In genomic region chr9:125433461-125434001, GRCh38 we compare ENCODE assay signal across 26 cellular contexts.
A peak's percentile ranks its signal among the peaks of the same experiment; 100 is the strongest.
DNase-seq lines count a peak whose midpoint lies in the region; ATAC-seq and TF ChIP-seq lines count a peak whose summit lies in the region.
"Had no signal": no experiment of that assay in that cellular context is flagged by ENCODE, and none has a peak within 500 bp of the region (broad histone marks: within the 10 kb centered on the region; RNA-seq: fewer than 3 reads in every experiment).

No MANE protein-coding gene starts in this region.

- no peaks in the 10 kb centered on the region for H3F3A ChIP-seq in SK-N-SH (replicated peaks; ENCODE audit: insufficient read depth)

- H3K4me2 ChIP-seq in SK-N-SH: no peak overlapping the region
- H3K4me2 ChIP-seq: BLaER1 treated with 17β-estradiol and CSF1 and Interleukin-3, amounts not matched to agents 10 nM and 100 nM had no signal

- DNase-seq in activated naive CD8-positive, alpha-beta T cell treated with anti-CD3 and anti-CD28 coated beads, Interleukin-2, amount 10 ng/mL, durations not matched to agents 7 days and 5 days: peak; percentile 23
- DNase-seq in activated naive CD8-positive, alpha-beta T cell treated with anti-CD3 and anti-CD28 coated beads, Interleukin-2, amount 50 U/mL, for 24 hours: no peak
- DNase-seq in SK-N-SH (peak; percentile 70), foreskin fibroblast (peak; percentile 21 to 47), upper lobe of right lung (peak; percentile 64), NCI-H2171 (lab: John Stamatoyannopoulos, UW) (no peak)
- DNase-seq: activated CD4-positive, alpha-beta T cell treated with anti-CD3 and anti-CD28 coated beads, Interleukin-2, amount 10 ng/mL, durations not matched to agents 24 days and 14 days; activated CD8-positive, alpha-beta memory T cell treated with anti-CD3 and anti-CD28 coated beads, Interleukin-2, amount 10 ng/mL, durations not matched to agents 7 days and 5 days; effector CD8-positive, alpha-beta T cell; EL; naive B cell; NCI-H1436 treated with DMSO at 0.1 percent for 48 hours; stimulated activated CD4-positive, alpha-beta T cell treated with anti-CD3 and anti-CD28 coated beads, Interleukin-12 subunit alpha, Interleukin-12 subunit beta, amount 100 ng/mL, for 4 hours; stomach; trophoblast cell had no signal

- no peak overlapping the region for H3K27ac Mint-ChIP-seq in activated naive CD8-positive, alpha-beta T cell treated with anti-CD3 and anti-CD28 coated beads, Interleukin-2, amount 10 ng/mL, durations not matched to agents 7 days and 5 days
- H3K27ac Mint-ChIP-seq in activated naive CD8-positive, alpha-beta T cell treated with anti-CD3 and anti-CD28 coated beads, Interleukin-2, amount 50 U/mL, for 24 hours: no peak overlapping the region
- H3K27ac Mint-ChIP-seq: activated CD4-positive, alpha-beta T cell treated with anti-CD3 and anti-CD28 coated beads, Interleukin-2, amount 10 ng/mL, durations not matched to agents 24 days and 14 days; activated CD8-positive, alpha-beta memory T cell treated with anti-CD3 and anti-CD28 coated beads, Interleukin-2, amount 10 ng/mL, durations not matched to agents 7 days and 5 days; activated naive CD4-positive, alpha-beta T cell treated with anti-CD3 and anti-CD28 coated beads, Interleukin-2, amount 50 U/mL, for 72 hours; memory B cell; T-helper 1 cell treated with Interleukin-12 subunit alpha and Interleukin-12 subunit beta and Interleukin-4 antibody, amounts not matched to agents 30 μg/mL and 1 μg/mL, for 36 hours had no signal

- H3K4me1 Mint-ChIP-seq in activated naive CD8-positive, alpha-beta T cell treated with anti-CD3 and anti-CD28 coated beads, Interleukin-2, amount 10 ng/mL, durations not matched to agents 7 days and 5 days: no peaks in the 10 kb centered on the region
- H3K4me1 Mint-ChIP-seq in activated naive CD8-positive, alpha-beta T cell treated with anti-CD3 and anti-CD28 coated beads, Interleukin-2, amount 50 U/mL, for 24 hours: no peaks in the 10 kb centered on the region
- H3K4me1 Mint-ChIP-seq: activated CD4-positive, alpha-beta T cell treated with anti-CD3 and anti-CD28 coated beads, Interleukin-2, amount 10 ng/mL, durations not matched to agents 24 days and 14 days; activated CD8-positive, alpha-beta memory T cell treated with anti-CD3 and anti-CD28 coated beads, Interleukin-2, amount 10 ng/mL, durations not matched to agents 7 days and 5 days had no signal

- H3K27me3 ChIP-seq in SK-N-SH (ENCODE audit: insufficient read depth) (no peaks in the 10 kb centered on the region), upper lobe of right lung (no peaks in the 10 kb centered on the region)
- H3K27me3 ChIP-seq: BLaER1 treated with 17β-estradiol and CSF1 and Interleukin-3, amounts not matched to agents 10 nM and 100 nM; ovary; right atrium auricular region; SJCRH30; stomach had no signal

- TF ChIP-seq CTCF in SK-N-SH (IDR thresholded peaks at IDR 0.05): no peak
- TF ChIP-seq CTCF in foreskin fibroblast (IDR thresholded peaks at IDR 0.05; ENCODE audit: low read depth, low read length): no peak
- no peak for TF ChIP-seq CTCF in upper lobe of right lung (IDR thresholded peaks at IDR 0.05)

- intact Hi-C loops in upper lobe of right lung (cut with DNase I): no loop called here

- no peak overlapping the region for H3K4me3 Mint-ChIP-seq in activated naive CD8-positive, alpha-beta T cell treated with anti-CD3 and anti-CD28 coated beads, Interleukin-2, amount 10 ng/mL, durations not matched to agents 7 days and 5 days
- H3K4me3 Mint-ChIP-seq in activated naive CD8-positive, alpha-beta T cell treated with anti-CD3 and anti-CD28 coated beads, Interleukin-2, amount 50 U/mL, for 24 hours: no peak overlapping the region
- H3K4me3 Mint-ChIP-seq: activated CD4-positive, alpha-beta T cell treated with anti-CD3 and anti-CD28 coated beads, Interleukin-2, amount 10 ng/mL, durations not matched to agents 24 days and 14 days; activated CD8-positive, alpha-beta memory T cell treated with anti-CD3 and anti-CD28 coated beads, Interleukin-2, amount 10 ng/mL, durations not matched to agents 7 days and 5 days; memory B cell; naive B cell; T-helper 1 cell treated with Interleukin-12 subunit alpha and Interleukin-12 subunit beta and Interleukin-4 antibody, amounts not matched to agents 30 μg/mL and 1 μg/mL, for 36 hours had no signal

- no peaks in the 10 kb centered on the region for H4K20me1 ChIP-seq in SK-N-SH (ENCODE audit: insufficient read depth)

- no peaks in the 10 kb centered on the region for H3K79me2 ChIP-seq in SK-N-SH (ENCODE audit: insufficient read depth)

- H3K9me2 ChIP-seq in SK-N-SH: no peaks in the 10 kb centered on the region

- CTCF ChIA-PET in SK-N-SH (lab: Yijun Ruan, JAX): interaction anchor here (0.6 to 1.0 kb wide), 2 partner anchors 25 to 453 kb away, joined by 3 to 4 read pairs; no protein-coding TSS in a partner anchor

- H3K36me3 ChIP-seq in SK-N-SH (replicated peaks in 1 of 2; ENCODE audit: control insufficient read depth in 1 of 2, insufficient read depth in 2 of 2, low read length in 1 of 2) (peaks cover 0 to 12% of the 10 kb centered on the region in 2 experiments), upper lobe of right lung (peaks cover 2% of the 10 kb centered on the region)
- H3K36me3 ChIP-seq: ovary, SJCRH30 had no signal

- H3K27ac ChIP-seq in SK-N-SH (ENCODE audit: low read depth in 2 of 2, low read length in 1 of 2): peak overlapping the region in 1 of 2 experiments; percentile 14; a peak in 1 of 4 replicates
- H3K27ac ChIP-seq in upper lobe of right lung: no peak overlapping the region
- H3K27ac ChIP-seq: BLaER1 treated with 17β-estradiol and CSF1 and Interleukin-3, amounts not matched to agents 10 nM and 100 nM; ovary; right atrium auricular region; SJCRH30; stomach had no signal

- peaks cover 0 to 35% of the 10 kb centered on the region in 2 experiments; a peak in 1 of 4 replicates for H3K4me1 ChIP-seq in SK-N-SH (ENCODE audit: control insufficient read depth in 1 of 2, insufficient read depth in 2 of 2, low read depth in 1 of 2, low read length in 1 of 2)
- no peaks in the 10 kb centered on the region for H3K4me1 ChIP-seq in upper lobe of right lung
- H3K4me1 ChIP-seq: right atrium auricular region, SJCRH30, stomach had no signal

- no peak for ATAC-seq in activated naive CD8-positive, alpha-beta T cell treated with anti-CD3 and anti-CD28 coated beads, Interleukin-2, amount 10 ng/mL, durations not matched to agents 7 days and 5 days (ENCODE audit: low read depth)
- ATAC-seq in activated naive CD8-positive, alpha-beta T cell treated with anti-CD3 and anti-CD28 coated beads, Interleukin-2, amount 50 U/mL, for 24 hours: no peak
- ATAC-seq in upper lobe of right lung (no peak), HG03469 (IDR thresholded peaks at IDR 0.05; ENCODE audit: unreplicated experiment) (no peak), HG03135 (IDR thresholded peaks at IDR 0.05; ENCODE audit: unreplicated experiment) (no peak)
- ATAC-seq: activated CD8-positive, alpha-beta memory T cell treated with anti-CD3 and anti-CD28 coated beads, Interleukin-2, amount 10 ng/mL, durations not matched to agents 7 days and 5 days; activated naive CD4-positive, alpha-beta T cell treated with anti-CD3 and anti-CD28 coated beads, Interleukin-2, amount 50 U/mL, for 72 hours; K562; Panc1 had no signal

- POLR2A ChIA-PET in activated naive CD8-positive, alpha-beta T cell treated with anti-CD3 and anti-CD28 coated beads, Interleukin-2, amount 10 ng/mL, durations not matched to agents 7 days and 5 days (lab: Charles Lee): no interaction called here
- POLR2A ChIA-PET in SK-N-SH (lab: Yijun Ruan, JAX): no interaction called here

- TF ChIP-seq RAD21 in SK-N-SH (IDR thresholded peaks at IDR 0.05; ENCODE audit: low read length): 0 out of 2 replicates have a peak, but pooled peaks have one; percentile 8

- no peak overlapping the region for H3K9ac ChIP-seq in SK-N-SH
- H3K9ac ChIP-seq: BLaER1 treated with 17β-estradiol and CSF1 and Interleukin-3, amounts not matched to agents 10 nM and 100 nM had no signal

- H3K4me3 ChIP-seq in SK-N-SH (ENCODE audit: low read depth in 2 of 2, low read length in 1 of 2): no peak overlapping the region
- H3K4me3 ChIP-seq in foreskin fibroblast (ENCODE audit: low read depth in 1 of 2, low read length in 2 of 2): no peak overlapping the region
- H3K4me3 ChIP-seq in upper lobe of right lung: no peak overlapping the region
- H3K4me3 ChIP-seq: BLaER1 treated with 17β-estradiol and CSF1 and Interleukin-3, amounts not matched to agents 10 nM and 100 nM; K562; ovary; right atrium auricular region; SJCRH30; stomach had no signal

- H2AFZ ChIP-seq in SK-N-SH (ENCODE audit: low read depth): no peak overlapping the region

- H3K9me3 ChIP-seq in SK-N-SH (no peaks in the 10 kb centered on the region), upper lobe of right lung (no peaks in the 10 kb centered on the region)
- H3K9me3 ChIP-seq: BLaER1 treated with 17β-estradiol and CSF1 and Interleukin-3, amounts not matched to agents 10 nM and 100 nM; ovary; right atrium auricular region; SJCRH30; stomach had no signal

- peak in 1 of 2 experiments; percentile 53; a peak in 1 of 4 replicates for TF ChIP-seq EP300 in SK-N-SH (IDR thresholded peaks at IDR 0.05; ENCODE audit: borderline replicate concordance in 1 of 2, low read depth in 1 of 2, low read length in 1 of 2)

- H3K27me3 Mint-ChIP-seq in activated naive CD8-positive, alpha-beta T cell treated with anti-CD3 and anti-CD28 coated beads, Interleukin-2, amount 10 ng/mL, durations not matched to agents 7 days and 5 days: no peaks in the 10 kb centered on the region
- no peaks in the 10 kb centered on the region for H3K27me3 Mint-ChIP-seq in activated naive CD8-positive, alpha-beta T cell treated with anti-CD3 and anti-CD28 coated beads, Interleukin-2, amount 50 U/mL, for 24 hours
- H3K27me3 Mint-ChIP-seq: activated CD4-positive, alpha-beta T cell treated with anti-CD3 and anti-CD28 coated beads, Interleukin-2, amount 10 ng/mL, durations not matched to agents 24 days and 14 days; activated CD8-positive, alpha-beta memory T cell treated with anti-CD3 and anti-CD28 coated beads, Interleukin-2, amount 10 ng/mL, durations not matched to agents 7 days and 5 days; memory B cell; naive B cell had no signal

- H3K9me3 Mint-ChIP-seq in activated naive CD8-positive, alpha-beta T cell treated with anti-CD3 and anti-CD28 coated beads, Interleukin-2, amount 10 ng/mL, durations not matched to agents 7 days and 5 days: no peaks in the 10 kb centered on the region
- H3K9me3 Mint-ChIP-seq in activated naive CD8-positive, alpha-beta T cell treated with anti-CD3 and anti-CD28 coated beads, Interleukin-2, amount 50 U/mL, for 24 hours: no peaks in the 10 kb centered on the region
- H3K9me3 Mint-ChIP-seq: activated CD4-positive, alpha-beta T cell treated with anti-CD3 and anti-CD28 coated beads, Interleukin-2, amount 10 ng/mL, durations not matched to agents 24 days and 14 days; activated naive CD4-positive, alpha-beta T cell treated with anti-CD3 and anti-CD28 coated beads, Interleukin-2, amount 50 U/mL, for 72 hours; memory B cell; naive B cell; T-helper 1 cell treated with Interleukin-12 subunit alpha and Interleukin-12 subunit beta and Interleukin-4 antibody, amounts not matched to agents 30 μg/mL and 1 μg/mL, for 36 hours had no signal

- 43% methylated on average over 9 of the region's 15 CpGs for WGBS in SK-N-SH (ENCODE audit: low lambda C conversion rate)

- no peaks in the 10 kb centered on the region for H3K36me3 Mint-ChIP-seq in activated naive CD8-positive, alpha-beta T cell treated with anti-CD3 and anti-CD28 coated beads, Interleukin-2, amount 10 ng/mL, durations not matched to agents 7 days and 5 days
- H3K36me3 Mint-ChIP-seq in activated naive CD8-positive, alpha-beta T cell treated with anti-CD3 and anti-CD28 coated beads, Interleukin-2, amount 50 U/mL, for 24 hours (ENCODE audit: low read depth): peaks cover 4% of the 10 kb centered on the region
- H3K36me3 Mint-ChIP-seq: activated CD8-positive, alpha-beta memory T cell treated with anti-CD3 and anti-CD28 coated beads, Interleukin-2, amount 10 ng/mL, durations not matched to agents 7 days and 5 days; activated naive CD4-positive, alpha-beta T cell treated with anti-CD3 and anti-CD28 coated beads, Interleukin-2, amount 50 U/mL, for 72 hours; memory B cell had no signal

Comparison
In these comparisons a context has a peak if more than half of its experiments do, and no peak if none do; other contexts are left out.
1. DNase-seq: peak in activated naive CD8-positive, alpha-beta T cell treated with anti-CD3 and anti-CD28 coated beads, Interleukin-2, amount 10 ng/mL, durations not matched to agents 7 days and 5 days (single experiment), SK-N-SH (single experiment), foreskin fibroblast (2 of 2) and upper lobe of right lung (single experiment); none in activated naive CD8-positive, alpha-beta T cell treated with anti-CD3 and anti-CD28 coated beads, Interleukin-2, amount 50 U/mL, for 24 hours (single experiment) and NCI-H2171 (single experiment).